Comparison of ENCODE assay signal across 2 cellular contexts in genomic region chr11:67438121-67438902, GRCh38.
TF ChIP-seq lines count a peak whose summit lies in the region.

No MANE protein-coding gene starts in this region.

TF ChIP-seq in GM12878, 131 proteins besides CTCF, POLR2A, EP300 and RAD21 (continues in another document):
- peak; percentile 75; the same call in 1 of the 2 replicates for TF ChIP-seq MXI1 (IDR thresholded peaks at IDR 0.05; ENCODE audit: low read depth, low read length)
- no peak for TF ChIP-seq SMC3 (IDR thresholded peaks at IDR 0.05; ENCODE audit: borderline replicate concordance, low read length)
- no peak for TF ChIP-seq TCF7 (IDR thresholded peaks at IDR 0.05; ENCODE audit: borderline replicate concordance)
- no peak for TF ChIP-seq RBBP5 (conservative IDR thresholded peaks at IDR 0.05)
- no peak for TF ChIP-seq ZBTB4 (CRISPR knock-in tag; IDR thresholded peaks at IDR 0.05)
- TF ChIP-seq, protein P1, sequence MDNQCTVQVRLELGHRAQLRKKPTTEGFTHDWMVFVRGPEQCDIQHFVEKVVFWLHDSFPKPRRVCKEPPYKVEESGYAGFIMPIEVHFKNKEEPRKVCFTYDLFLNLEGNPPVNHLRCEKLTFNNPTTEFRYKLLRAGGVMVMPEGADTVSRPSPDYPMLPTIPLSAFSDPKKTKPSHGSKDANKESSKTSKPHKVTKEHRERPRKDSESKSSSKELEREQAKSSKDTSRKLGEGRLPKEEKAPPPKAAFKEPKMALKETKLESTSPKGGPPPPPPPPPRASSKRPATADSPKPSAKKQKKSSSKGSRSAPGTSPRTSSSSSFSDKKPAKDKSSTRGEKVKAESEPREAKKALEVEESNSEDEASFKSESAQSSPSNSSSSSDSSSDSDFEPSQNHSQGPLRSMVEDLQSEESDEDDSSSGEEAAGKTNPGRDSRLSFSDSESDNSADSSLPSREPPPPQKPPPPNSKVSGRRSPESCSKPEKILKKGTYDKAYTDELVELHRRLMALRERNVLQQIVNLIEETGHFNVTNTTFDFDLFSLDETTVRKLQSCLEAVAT (IDR thresholded peaks at IDR 0.05) = peak; percentile 57
- peak; percentile 43; the same call in 1 of the 2 replicates for TF ChIP-seq POLR2AphosphoS5 (IDR thresholded peaks at IDR 0.05; ENCODE audit: low read length)
- no peak for TF ChIP-seq ZNF24 (IDR thresholded peaks at IDR 0.05)
- TF ChIP-seq NFXL1 (IDR thresholded peaks at IDR 0.05; ENCODE audit: borderline replicate concordance) = peak; percentile 75; the same call in 1 of the 2 replicates
- peak; percentile 32; the same call in 1 of the 2 replicates for TF ChIP-seq LARP7 (IDR thresholded peaks at IDR 0.05)
- peak; percentile 42 to 83; a peak in 3 of 4 replicates for TF ChIP-seq BHLHE40 (IDR thresholded peaks at IDR 0.05; ENCODE audit: borderline replicate concordance in 1 of 2, low read depth in 2 of 2, low read length in 1 of 2)
- TF ChIP-seq SMARCA5 (IDR thresholded peaks at IDR 0.05) = peak; percentile 89; the same call in 1 of the 2 replicates
- TF ChIP-seq SPI1 (IDR thresholded peaks at IDR 0.05; ENCODE audit: borderline replicate concordance, insufficient read depth, low read depth, low read length) = no peak
- no peak for TF ChIP-seq NR2C1 (IDR thresholded peaks at IDR 0.05)
- TF ChIP-seq NR2F1 (conservative IDR thresholded peaks at IDR 0.05) = peak; percentile 21; the same call in 1 of the 2 replicates
- peak; percentile 53; the same call in 1 of the 2 replicates for TF ChIP-seq SMAD5 (IDR thresholded peaks at IDR 0.05; ENCODE audit: low read depth)
- TF ChIP-seq GATAD2B (conservative IDR thresholded peaks at IDR 0.05; ENCODE audit: low read depth) = peak; percentile 61; the same call in 1 of the 2 replicates
- peak; percentile 52; the same call in 1 of the 2 replicates for TF ChIP-seq NKRF (conservative IDR thresholded peaks at IDR 0.05)
- TF ChIP-seq SREBF2 (IDR thresholded peaks at IDR 0.05; ENCODE audit: low read length) = no peak
- TF ChIP-seq HDGF (IDR thresholded peaks at IDR 0.05) = peak; percentile 70; the same call in 1 of the 2 replicates
- TF ChIP-seq IKZF1 (conservative IDR thresholded peaks at IDR 0.05) = peak; percentile 47; the same call in 1 of the 2 replicates
- peak; percentile 37; the same call in 1 of the 2 replicates for TF ChIP-seq CHD1 (IDR thresholded peaks at IDR 0.05; ENCODE audit: low read depth, low read length)
- peak; percentile 66 for TF ChIP-seq BCL3 (IDR thresholded peaks at IDR 0.05; ENCODE audit: borderline replicate concordance, insufficient read depth, low read depth, low read length, poor library complexity, severe bottlenecking)
- 0 out of 2 replicates have a peak, but pooled peaks have one; percentile 18 for TF ChIP-seq TCF3 (IDR thresholded peaks at IDR 0.05; ENCODE audit: borderline replicate concordance, insufficient read depth, low read depth, low read length)

TF ChIP-seq in SK-N-SH, 30 proteins besides CTCF, POLR2A, EP300 and RAD21:
- TF ChIP-seq SMC3 (IDR thresholded peaks at IDR 0.05; ENCODE audit: low read depth, low read length) (no peak), JUND (IDR thresholded peaks at IDR 0.05) (no peak), TCF12 (IDR thresholded peaks at IDR 0.05) (no peak), FOXM1 (IDR thresholded peaks at IDR 0.05; ENCODE audit: low read depth) (no peak), USF2 (IDR thresholded peaks at IDR 0.05; ENCODE audit: borderline replicate concordance, low read depth, low read length) (no peak), POLR2AphosphoS5 (IDR thresholded peaks at IDR 0.05; ENCODE audit: low read depth, low read length) (no peak), TAF1 (IDR thresholded peaks at IDR 0.05; ENCODE audit: borderline replicate concordance, low read depth, low read length) (no peak), RCOR1 (IDR thresholded peaks at IDR 0.05; ENCODE audit: low read length) (no peak), TEAD4 (IDR thresholded peaks at IDR 0.05; ENCODE audit: borderline replicate concordance, insufficient read depth) (no peak), FOSL2 (IDR thresholded peaks at IDR 0.05; ENCODE audit: borderline replicate concordance, low read depth) (no peak), ELF1 (IDR thresholded peaks at IDR 0.05) (no peak), RXRA (IDR thresholded peaks at IDR 0.05; ENCODE audit: borderline replicate concordance, low read depth) (no peak), CHD2 (IDR thresholded peaks at IDR 0.05; ENCODE audit: low read length, partially characterized antibody) (no peak), NFIC (IDR thresholded peaks at IDR 0.05; ENCODE audit: borderline replicate concordance) (no peak), REST (IDR thresholded peaks at IDR 0.05; ENCODE audit: low read depth, low read length) (no peak), NRF1 (IDR thresholded peaks at IDR 0.05; ENCODE audit: low read depth, low read length) (no peak), GATA2 (CRISPR knock-in tag; IDR thresholded peaks at IDR 0.05) (no peak), GABPA (IDR thresholded peaks at IDR 0.05; ENCODE audit: low read depth) (no peak)
TF ChIP-seq in SK-N-SH: peak in this region for 0.
